Comparison of ENCODE assay signal across 8 cellular contexts in the genomic region with DNA sequence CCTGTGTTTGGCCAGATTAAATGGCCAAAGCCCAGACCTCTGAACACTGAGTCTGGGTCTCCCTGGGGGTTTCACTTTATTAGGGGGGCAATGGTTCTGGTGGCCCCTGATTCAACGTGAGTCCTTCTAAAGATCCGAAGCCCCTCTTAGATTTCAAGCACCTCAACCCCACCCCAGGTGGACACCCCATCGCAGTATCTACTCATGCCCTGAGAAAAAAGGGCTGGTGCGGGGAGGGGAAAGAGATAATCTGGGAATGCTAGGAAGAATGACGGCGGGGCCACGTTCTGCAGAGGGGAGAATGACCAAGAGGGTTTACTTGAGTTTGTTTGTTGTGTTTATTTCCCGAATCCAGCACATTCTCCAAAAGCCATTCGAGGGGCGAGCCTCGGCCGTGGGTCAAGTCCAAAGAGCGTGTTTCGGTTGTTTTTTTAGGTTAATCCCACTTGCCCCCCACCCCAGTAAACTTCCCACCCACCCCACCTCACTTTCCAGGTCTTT. TPM values are rescaled to one million over a fixed set of nuclear protein-coding genes. Genes with fewer than 3 reads are reported as not detected.
DNase-seq lines count a peak whose midpoint lies in the region; ATAC-seq, FAIRE-seq and TF ChIP-seq lines count a peak whose summit lies in the region.

No MANE protein-coding gene starts in this region.

- H3K27ac ChIP-seq in kidney (ENCODE audit: low read depth in 2 of 2, low read length in 2 of 2) (peak overlapping the region; percentile 11 to 55), testis (peak overlapping the region in 1 of 2 donors; percentile 74)

- peak overlapping the region; percentile 76 for H3K4me3 Mint-ChIP-seq in T-helper 1 cell treated with Interleukin-12 subunit alpha and Interleukin-12 subunit beta and Interleukin-4 antibody, amounts not matched to agents 30 μg/mL and 1 μg/mL, for 36 hours
- H3K4me3 Mint-ChIP-seq in activated naive CD8-positive, alpha-beta T cell, result peak overlapping the region; percentile 75

- no peak for DNase-seq in T-helper 1 cell
- no peak for DNase-seq in kidney
- DNase-seq in testis, result no peak
- no peak for DNase-seq in central memory CD4-positive, alpha-beta T cell
- DNase-seq in activated CD8-positive, alpha-beta memory T cell treated with anti-CD3 and anti-CD28 coated beads for 24 hours, result no peak

- H3K4me1 ChIP-seq in kidney (ENCODE audit: control insufficient read depth in 1 of 2, insufficient read depth in 1 of 2, low read depth in 1 of 2, low read length in 2 of 2) (peaks cover 2 to 5% of the 10 kb centered on the region in 2 donors), testis (no peaks in the 10 kb centered on the region)

- H3K4me3 ChIP-seq in kidney (ENCODE audit: low read length in 2 of 2) (peak overlapping the region; percentile 65 to 72), testis (peak overlapping the region; percentile 70)

- no peaks in the 10 kb centered on the region for H3K36me3 Mint-ChIP-seq in T-helper 1 cell treated with Interleukin-12 subunit alpha and Interleukin-12 subunit beta and Interleukin-4 antibody, amounts not matched to agents 30 μg/mL and 1 μg/mL, for 36 hours (ENCODE audit: low read depth)
- peaks cover 2% of the 10 kb centered on the region for H3K36me3 Mint-ChIP-seq in activated naive CD8-positive, alpha-beta T cell

- TF ChIP-seq POLR2A in testis (IDR thresholded peaks at IDR 0.05), result no peak

- 15 to 16% methylated on average over 14 of the region's 14 CpGs for WGBS in testis, 2 donors

- no peak for TF ChIP-seq CTCF in kidney (IDR thresholded peaks at IDR 0.05; ENCODE audit: borderline replicate concordance, extremely low read depth, insufficient read depth)
- TF ChIP-seq CTCF in testis (IDR thresholded peaks at IDR 0.05), result no peak

- H3K27me3 ChIP-seq in testis, result no peaks in the 10 kb centered on the region

- peaks cover 24% of the 10 kb centered on the region for H3K4me1 Mint-ChIP-seq in T-helper 1 cell treated with Interleukin-12 subunit alpha and Interleukin-12 subunit beta and Interleukin-4 antibody, amounts not matched to agents 30 μg/mL and 1 μg/mL, for 36 hours (ENCODE audit: low read depth)
- H3K4me1 Mint-ChIP-seq in activated naive CD8-positive, alpha-beta T cell (ENCODE audit: low read depth), result peaks cover 6% of the 10 kb centered on the region

- peak overlapping the region; percentile 37 to 62 for H3K9ac ChIP-seq in kidney (ENCODE audit: low read length in 2 of 2)

- no peaks in the 10 kb centered on the region for H3K9me3 Mint-ChIP-seq in T-helper 1 cell treated with Interleukin-12 subunit alpha and Interleukin-12 subunit beta and Interleukin-4 antibody, amounts not matched to agents 30 μg/mL and 1 μg/mL, for 36 hours
- no peaks in the 10 kb centered on the region for H3K9me3 Mint-ChIP-seq in activated naive CD8-positive, alpha-beta T cell (ENCODE audit: low read depth)

- no peak for FAIRE-seq in kidney (lab: Jason Lieb, UNC)

- H3K27me3 Mint-ChIP-seq in T-helper 1 cell treated with Interleukin-12 subunit alpha and Interleukin-12 subunit beta and Interleukin-4 antibody, amounts not matched to agents 30 μg/mL and 1 μg/mL, for 36 hours (ENCODE audit: low read depth), result peaks cover 49% of the 10 kb centered on the region
- peaks cover 35% of the 10 kb centered on the region for H3K27me3 Mint-ChIP-seq in activated naive CD8-positive, alpha-beta T cell

- H3K9me3 ChIP-seq in kidney (ENCODE audit: control insufficient read depth in 1 of 2, low read length in 2 of 2), result no peaks in the 10 kb centered on the region
- H3K9me3 ChIP-seq in testis, result no peaks in the 10 kb centered on the region

- no peak overlapping the region for H3K27ac Mint-ChIP-seq in T-helper 1 cell treated with Interleukin-12 subunit alpha and Interleukin-12 subunit beta and Interleukin-4 antibody, amounts not matched to agents 30 μg/mL and 1 μg/mL, for 36 hours
- H3K27ac Mint-ChIP-seq in activated naive CD8-positive, alpha-beta T cell, result no peak overlapping the region

- intact Hi-C loops in kidney (cut with DNase I) (no loop called here), testis (cut with DNase I; ENCODE audit: low total_unique reads) (no loop called here)

- H3K36me3 ChIP-seq in kidney (ENCODE audit: control insufficient read depth in 1 of 2, insufficient read depth in 2 of 2, low read length in 2 of 2) (no peaks in the 10 kb centered on the region), testis (ENCODE audit: low read depth, missing control alignments) (no peaks in the 10 kb centered on the region)

- ATAC-seq in GM21576 (IDR thresholded peaks at IDR 0.05; ENCODE audit: unreplicated experiment), result no peak

RNA-seq across cellular contexts. Expression of gene PDLIM1, which starts 0.8 kb away (rescaled TPM):
- total RNA-seq in kidney (148 TPM), testis (10 to 100 TPM; 14.9 to 23.5 TPM)
- polyA plus RNA-seq in kidney (ENCODE audit: insufficient read depth, low read depth, low replicate concordance) (72.9 TPM), testis (ENCODE audit: insufficient read depth, low read depth, low replicate concordance) (64.3 TPM)
